1 cellular context compared by ENCODE assay signal in genomic region chr2:130806370-130806769, GRCh38.
A peak's percentile ranks its signal among the peaks of the same experiment; 100 is the strongest.
TF ChIP-seq lines count a peak whose summit lies in the region.

No MANE protein-coding gene starts in this region.

TF ChIP-seq in HEK293, 187 proteins besides CTCF, POLR2A, EP300 and RAD21:
- TF ChIP-seq ZNF596 (tag by site-specific recombination; IDR thresholded peaks at IDR 0.05) (no peak), ZFP41 (tag by site-specific recombination; IDR thresholded peaks at IDR 0.05; ENCODE audit: borderline replicate concordance) (no peak), RBAK (tag by site-specific recombination; IDR thresholded peaks at IDR 0.05) (no peak), ZNF354C (tag by site-specific recombination; IDR thresholded peaks at IDR 0.05; ENCODE audit: borderline replicate concordance, low read depth) (no peak), ZIC2 (tag by site-specific recombination; IDR thresholded peaks at IDR 0.05) (peak; percentile 69), ZNF747 (tag by site-specific recombination; IDR thresholded peaks at IDR 0.05) (no peak)
- TF ChIP-seq, protein P1, sequence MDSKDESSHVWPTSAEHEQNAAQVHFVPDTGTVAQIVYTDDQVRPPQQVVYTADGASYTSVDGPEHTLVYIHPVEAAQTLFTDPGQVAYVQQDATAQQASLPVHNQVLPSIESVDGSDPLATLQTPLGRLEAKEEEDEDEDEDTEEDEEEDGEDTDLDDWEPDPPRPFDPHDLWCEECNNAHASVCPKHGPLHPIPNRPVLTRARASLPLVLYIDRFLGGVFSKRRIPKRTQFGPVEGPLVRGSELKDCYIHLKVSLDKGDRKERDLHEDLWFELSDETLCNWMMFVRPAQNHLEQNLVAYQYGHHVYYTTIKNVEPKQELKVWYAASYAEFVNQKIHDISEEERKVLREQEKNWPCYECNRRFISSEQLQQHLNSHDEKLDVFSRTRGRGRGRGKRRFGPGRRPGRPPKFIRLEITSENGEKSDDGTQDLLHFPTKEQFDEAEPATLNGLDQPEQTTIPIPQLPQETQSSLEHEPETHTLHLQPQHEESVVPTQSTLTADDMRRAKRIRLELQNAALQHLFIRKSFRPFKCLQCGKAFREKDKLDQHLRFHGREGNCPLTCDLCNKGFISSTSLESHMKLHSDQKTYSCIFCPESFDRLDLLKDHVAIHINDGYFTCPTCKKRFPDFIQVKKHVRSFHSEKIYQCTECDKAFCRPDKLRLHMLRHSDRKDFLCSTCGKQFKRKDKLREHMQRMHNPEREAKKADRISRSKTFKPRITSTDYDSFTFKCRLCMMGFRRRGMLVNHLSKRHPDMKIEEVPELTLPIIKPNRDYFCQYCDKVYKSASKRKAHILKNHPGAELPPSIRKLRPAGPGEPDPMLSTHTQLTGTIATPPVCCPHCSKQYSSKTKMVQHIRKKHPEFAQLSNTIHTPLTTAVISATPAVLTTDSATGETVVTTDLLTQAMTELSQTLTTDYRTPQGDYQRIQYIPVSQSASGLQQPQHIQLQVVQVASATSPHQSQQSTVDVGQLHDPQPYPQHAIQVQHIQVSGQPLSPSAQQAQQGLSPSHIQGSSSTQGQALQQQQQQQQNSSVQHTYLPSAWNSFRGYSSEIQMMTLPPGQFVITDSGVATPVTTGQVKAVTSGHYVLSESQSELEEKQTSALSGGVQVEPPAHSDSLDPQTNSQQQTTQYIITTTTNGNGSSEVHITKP (tag by site-specific recombination; IDR thresholded peaks at IDR 0.05): no peak
TF ChIP-seq in HEK293: peak in this region for 1.
